ENCODE assay signal across 8 cellular contexts in the genomic region with DNA sequence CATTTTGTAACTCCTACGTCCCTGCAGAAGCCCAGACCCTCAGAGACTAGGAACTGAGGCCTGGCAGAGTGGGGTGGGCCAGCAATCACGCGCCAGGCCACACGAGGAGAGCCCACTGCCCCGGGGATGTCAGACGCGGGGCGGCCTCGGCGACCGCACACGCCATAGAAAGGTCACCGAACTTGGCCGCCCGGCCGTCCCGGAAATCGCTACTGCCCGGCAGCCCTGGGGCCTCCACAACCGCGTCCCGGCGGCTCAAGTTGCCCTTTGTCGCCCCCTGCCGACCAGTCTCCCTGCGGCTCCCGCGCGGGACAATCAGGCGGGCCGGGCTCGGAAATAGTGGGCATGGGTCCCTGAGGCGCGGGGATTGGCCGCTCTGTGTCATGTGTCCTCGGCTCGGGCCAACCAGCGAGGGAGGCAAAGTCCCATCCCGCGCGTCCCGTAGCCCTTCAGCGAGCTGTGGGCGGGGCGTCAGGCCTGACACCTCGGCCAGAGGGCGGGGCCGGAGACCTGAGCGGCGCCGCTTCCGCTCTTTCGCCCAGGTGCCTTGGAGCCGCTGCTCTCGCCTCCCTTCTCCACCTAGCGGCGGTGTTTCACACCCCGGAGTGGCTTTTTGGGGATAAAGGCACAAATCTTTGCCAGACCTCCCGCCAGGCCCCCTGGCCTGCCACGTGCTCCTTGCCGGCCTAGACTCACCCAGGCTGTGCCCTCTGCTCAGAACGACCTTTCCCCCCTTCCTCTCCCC. TPM values are rescaled to one million over a fixed set of nuclear protein-coding genes. Genes with fewer than 3 reads are reported as not detected.
A peak's percentile ranks its signal among the peaks of the same experiment; 100 is the strongest.
DNase-seq lines count a peak whose midpoint lies in the region; ATAC-seq and TF ChIP-seq lines count a peak whose summit lies in the region.

No MANE protein-coding gene starts in this region.

- intact Hi-C loops in spleen (cut with DNase I; ENCODE audit: low total_unique reads), result loop anchor here (5.0 kb wide), 1 partner anchor 211 kb away; no protein-coding TSS in a partner anchor

- H3K36me3 ChIP-seq in spleen, result no peaks in the 10 kb centered on the region

- peak overlapping the region; percentile 55 for H3K4me3 ChIP-seq in WI38 (ENCODE audit: low read depth, low read length)
- peak overlapping the region; percentile 49 for H3K4me3 ChIP-seq in cardiac fibroblast (replicated peaks in 1 of 2; ENCODE audit: low read depth in 2 of 2, low read length in 2 of 2)
- H3K4me3 ChIP-seq in spleen, result peak overlapping the region; percentile 10 to 64 (median 32)

- H3K9me3 Mint-ChIP-seq in immature natural killer cell, result no peaks in the 10 kb centered on the region

- TF ChIP-seq CTCF in WI38 (IDR thresholded peaks at IDR 0.05; ENCODE audit: low read depth, low read length) (peak; percentile 66), cardiac fibroblast (IDR thresholded peaks at IDR 0.05; ENCODE audit: low read depth, low read length) (peak; percentile 82), spleen (IDR thresholded peaks at IDR 0.05 in 8 of 11, conservative IDR thresholded peaks at IDR 0.05 in 3 of 11) (peak; percentile 95 to 100 (median 99))

- H3K27ac ChIP-seq in spleen, result peak overlapping the region; percentile 70 to 94 (median 92)

- H3K27me3 ChIP-seq in spleen (replicated peaks in 1 of 7), result no peaks in the 10 kb centered on the region

- peaks cover 0 to 5% (median 0%) of the 10 kb centered on the region in 3 donors for H3K27me3 Mint-ChIP-seq in immature natural killer cell (ENCODE audit: low read depth in 3 of 3)

- peak overlapping the region; percentile 70 to 82 (median 80) for H3K4me3 Mint-ChIP-seq in immature natural killer cell

- peak; percentile 99 for DNase-seq in AG08395 (ENCODE audit: low spot score)
- DNase-seq in NCI-H2196 treated with DMSO at 0.1 percent for 48 hours (lab: John Stamatoyannopoulos, UW; ENCODE audit: unreplicated experiment), result peak; percentile 88
- peak; percentile 96 to 98 for DNase-seq in cardiac fibroblast (ENCODE audit: low read depth in 2 of 2)
- peak; percentile 100 for DNase-seq in immature natural killer cell
- DNase-seq in spleen, result peak; percentile 100

- peaks cover 0 to 4% (median 0%) of the 10 kb centered on the region in 3 donors for H3K36me3 Mint-ChIP-seq in immature natural killer cell

- peaks cover 3 to 23% (median 17%) of the 10 kb centered on the region in 6 donors for H3K4me1 ChIP-seq in spleen

- peak overlapping the region; percentile 71 to 95 (median 90) for H3K27ac Mint-ChIP-seq in immature natural killer cell

- H3K4me1 Mint-ChIP-seq in immature natural killer cell, result peaks cover 7 to 15% of the 10 kb centered on the region in 2 donors

- H3K9me3 ChIP-seq in spleen, result no peaks in the 10 kb centered on the region

- peak; percentile 98 for ATAC-seq in GM18873 (IDR thresholded peaks at IDR 0.05; ENCODE audit: low FRiP score, unreplicated experiment)
- ATAC-seq in HG03139 (IDR thresholded peaks at IDR 0.05; ENCODE audit: unreplicated experiment), result peak; percentile 99

- TF ChIP-seq POLR2A in spleen (IDR thresholded peaks at IDR 0.05), result no peak

- 1 to 2% (median 1%) methylated on average over 19 to 62 of the region's 62 CpGs for WGBS in spleen, 5 donors

RNA-seq across cellular contexts. Expression of a gene that starts 33.4 kb away (rescaled TPM):
- polyA plus RNA-seq in immature natural killer cell, result 10 to 100 TPM in 2 of 3 donors, 1 to 10 TPM in 1; 7.8 to 21.7 (median 12.1) TPM
- 1 to 10 TPM in 5 of 7 donors, under 1 TPM in 2; 0.33 to 3.2 (median 1.3) TPM for total RNA-seq in spleen
- polyA plus RNA-seq in spleen, result 1 to 10 TPM; 1.1 to 2.8 (median 1.5) TPM

RNA-seq across cellular contexts. Expression of a gene that starts 46.1 kb away (rescaled TPM):
- polyA plus RNA-seq in immature natural killer cell, result 10 to 100 TPM; 12.9 to 23.6 (median 15.9) TPM
- total RNA-seq in spleen, result 10 to 100 TPM; 53.7 to 64.1 (median 58.3) TPM
- 10 to 100 TPM; 28.4 to 34.1 (median 31.0) TPM for polyA plus RNA-seq in spleen

Comparison
In these comparisons a context has a peak if more than half of its experiments do, and no peak if none do; other contexts are left out.
1. Peak in every context shown above with its lines: DNase-seq, ATAC-seq, H3K4me3 ChIP-seq and H3K27ac ChIP-seq.